ENCODE assay signal across 28 cellular contexts in the genomic region with DNA sequence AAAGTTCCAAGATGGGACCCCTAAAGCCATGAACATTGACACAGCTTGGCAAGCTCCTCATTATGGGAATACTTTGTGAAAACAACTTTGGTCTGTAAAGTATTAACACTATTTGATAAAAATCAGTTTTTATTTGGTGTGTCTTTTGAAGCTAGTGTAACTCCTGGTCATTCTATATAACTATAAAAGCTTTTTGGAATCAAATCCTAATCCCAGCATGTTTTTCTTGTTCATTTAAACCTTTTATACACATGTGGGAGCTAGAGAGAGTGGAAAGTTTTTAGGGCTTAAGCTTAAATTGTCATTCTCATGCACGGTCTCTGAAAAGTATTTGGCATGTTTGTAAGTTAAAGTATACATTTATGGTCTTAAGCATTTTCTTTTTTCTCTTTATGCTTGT.
"Had no signal": no experiment of that assay in that cellular context is flagged by ENCODE, and none has a peak within 500 bp of the region (broad histone marks: within the 10 kb centered on the region; RNA-seq: fewer than 3 reads in every experiment).

No MANE protein-coding gene starts in this region.

- H3K4me1 Mint-ChIP-seq: stimulated activated effector memory CD8-positive, alpha-beta T cell treated with anti-CD3 and anti-CD28 coated beads, Interleukin-12 subunit alpha, Interleukin-12 subunit beta, amount 100 ng/mL, for 72 hours; stimulated activated memory B cell treated with anti-CD40 and anti-IgM and Interleukin-4, amounts not matched to agents 10 μg/mL and 1 μg/mL and 100 μg/mL, for 72 hours; stimulated activated naive B cell treated with anti-CD40 and anti-IgM and Interleukin-4, amounts not matched to agents 10 μg/mL and 1 μg/mL and 100 μg/mL, for 72 hours; stimulated activated naive CD8-positive, alpha-beta T cell treated with anti-CD3 and anti-CD28 coated beads, Interleukin-15, amount 100 ng/mL, for 72 hours had no signal

- H3K27me3 ChIP-seq: stomach, suprapubic skin, testis, thyroid gland, tibial artery, tibial nerve, transverse colon, upper lobe of left lung, upper lobe of right lung, uterus, vagina had no signal

- H3K36me3 ChIP-seq: stomach, suprapubic skin, thoracic aorta, thyroid gland, tibial artery, tibial nerve, transverse colon, upper lobe of left lung, upper lobe of right lung, uterus, vagina had no signal

- H3K4me1 ChIP-seq: stomach, suprapubic skin, testis, tibial nerve, transverse colon, upper lobe of left lung, upper lobe of right lung, uterus, vagina had no signal

- H3K27ac ChIP-seq: stomach, suprapubic skin, testis, thoracic aorta, thyroid gland, tibial artery, tibial nerve, transverse colon, upper lobe of left lung, upper lobe of right lung, uterus, vagina had no signal

- H3K4me3 Mint-ChIP-seq: stimulated activated effector memory CD8-positive, alpha-beta T cell treated with anti-CD3 and anti-CD28 coated beads, Interleukin-12 subunit alpha, Interleukin-12 subunit beta, amount 100 ng/mL, for 72 hours; stimulated activated memory B cell treated with anti-CD40 and anti-IgM and Interleukin-4, amounts not matched to agents 10 μg/mL and 1 μg/mL and 100 μg/mL, for 72 hours; stimulated activated naive B cell treated with anti-CD40 and anti-IgM and Interleukin-4, amounts not matched to agents 10 μg/mL and 1 μg/mL and 100 μg/mL, for 72 hours; stimulated activated naive CD8-positive, alpha-beta T cell treated with anti-CD3 and anti-CD28 coated beads, Interleukin-15, amount 100 ng/mL, for 72 hours; stimulated activated naive CD8-positive, alpha-beta T cell treated with anti-CD3 and anti-CD28 coated beads, Interleukin-15, Interleukin-2, amounts not matched to agents 100 ng/mL and 50 ng/mL, for 24 hours; type B pancreatic cell had no signal

- ATAC-seq: stimulated activated effector memory CD8-positive, alpha-beta T cell treated with anti-CD3 and anti-CD28 coated beads, Interleukin-12 subunit alpha, Interleukin-12 subunit beta, amount 100 ng/mL, for 72 hours; stimulated activated memory B cell treated with anti-CD40 and anti-IgM and Interleukin-4, amounts not matched to agents 10 μg/mL and 1 μg/mL and 100 μg/mL, for 72 hours; stimulated activated naive B cell treated with anti-CD40 and anti-IgM and Interleukin-4, amounts not matched to agents 10 μg/mL and 1 μg/mL and 100 μg/mL, for 72 hours; stimulated activated naive CD8-positive, alpha-beta T cell treated with anti-CD3 and anti-CD28 coated beads, Interleukin-15, amount 100 ng/mL, for 72 hours; stimulated activated naive CD8-positive, alpha-beta T cell treated with anti-CD3 and anti-CD28 coated beads, Interleukin-15, Interleukin-2, amounts not matched to agents 100 U/mL and 50 U/mL, for 24 hours; upper lobe of right lung had no signal

- H3K9me3 ChIP-seq: stomach, suprapubic skin, testis, thoracic aorta, thyroid gland, tibial artery, tibial nerve, transverse colon, upper lobe of left lung, upper lobe of right lung, uterus, vagina had no signal

- H3K4me3 ChIP-seq: stomach, suprapubic skin, testis, thoracic aorta, thyroid gland, tibial artery, tibial nerve, transverse colon, upper lobe of left lung, upper lobe of right lung, uterus, vagina had no signal

- DNase-seq: stimulated activated CD4-positive, alpha-beta T cell treated with anti-CD3 and anti-CD28 coated beads, Interleukin-2, amount 100 ng/mL, for 48 hours; stimulated activated CD4-positive, alpha-beta T cell treated with anti-CD3 and anti-CD28 coated beads, Interleukin-4, amount 100 ng/mL, for 1 hour; stimulated activated CD4-positive, alpha-beta T cell treated with anti-CD3 and anti-CD28 coated beads, Interleukin-4, amount 100 ng/mL, for 24 hours; stimulated activated CD4-positive, alpha-beta T cell treated with anti-CD3 and anti-CD28 coated beads, Interleukin-4, amount 100 ng/mL, for 4 hours; stimulated activated CD8-positive, alpha-beta memory T cell treated with anti-CD3 and anti-CD28 coated beads, Interleukin-4, amount 100 ng/mL, for 48 hours; stimulated activated naive B cell treated with anti-CD40 and anti-IgM and Interleukin-4, amounts not matched to agents 10 μg/mL and 1 μg/mL and 100 μg/mL, for 72 hours; stimulated activated naive CD4-positive, alpha-beta T cell; stimulated activated naive CD4-positive, alpha-beta T cell treated with Interleukin-2 at 50 U/mL for 16 hours; stimulated activated naive CD8-positive, alpha-beta T cell treated with anti-CD3 and anti-CD28 coated beads, Interleukin-15, amount 100 ng/mL, for 72 hours; stimulated activated naive CD8-positive, alpha-beta T cell treated with anti-CD3 and anti-CD28 coated beads, Interleukin-15, Interleukin-2, amounts not matched to agents 100 U/mL and 50 U/mL, for 24 hours; stomach; substantia nigra; testis; thyroid gland; tibial artery; transverse colon; trophoblast cell; upper lobe of left lung; upper lobe of right lung; uterus had no signal

- H3K27ac Mint-ChIP-seq: stimulated activated effector memory CD8-positive, alpha-beta T cell treated with anti-CD3 and anti-CD28 coated beads, Interleukin-12 subunit alpha, Interleukin-12 subunit beta, amount 100 ng/mL, for 72 hours; stimulated activated memory B cell treated with anti-CD40 and anti-IgM and Interleukin-4, amounts not matched to agents 10 μg/mL and 1 μg/mL and 100 μg/mL, for 72 hours; stimulated activated naive B cell treated with anti-CD40 and anti-IgM and Interleukin-4, amounts not matched to agents 10 μg/mL and 1 μg/mL and 100 μg/mL, for 72 hours; stimulated activated naive CD8-positive, alpha-beta T cell treated with anti-CD3 and anti-CD28 coated beads, Interleukin-15, amount 100 ng/mL, for 72 hours; stimulated activated naive CD8-positive, alpha-beta T cell treated with anti-CD3 and anti-CD28 coated beads, Interleukin-15, Interleukin-2, amounts not matched to agents 100 ng/mL and 50 ng/mL, for 24 hours; type B pancreatic cell had no signal

- H3K27me3 Mint-ChIP-seq: stimulated activated memory B cell treated with anti-CD40 and anti-IgM and Interleukin-4, amounts not matched to agents 10 μg/mL and 1 μg/mL and 100 μg/mL, for 72 hours; stimulated activated naive B cell treated with anti-CD40 and anti-IgM and Interleukin-4, amounts not matched to agents 10 μg/mL and 1 μg/mL and 100 μg/mL, for 72 hours; stimulated activated naive CD8-positive, alpha-beta T cell treated with anti-CD3 and anti-CD28 coated beads, Interleukin-15, amount 100 ng/mL, for 72 hours; stimulated activated naive CD8-positive, alpha-beta T cell treated with anti-CD3 and anti-CD28 coated beads, Interleukin-15, Interleukin-2, amounts not matched to agents 100 ng/mL and 50 ng/mL, for 24 hours; type B pancreatic cell had no signal

- H3K9me3 Mint-ChIP-seq: stimulated activated naive CD8-positive, alpha-beta T cell treated with anti-CD3 and anti-CD28 coated beads, Interleukin-15, amount 100 ng/mL, for 72 hours had no signal

- H3K36me3 Mint-ChIP-seq: stimulated activated effector memory CD8-positive, alpha-beta T cell treated with anti-CD3 and anti-CD28 coated beads, Interleukin-12 subunit alpha, Interleukin-12 subunit beta, amount 100 ng/mL, for 72 hours; stimulated activated memory B cell treated with anti-CD40 and anti-IgM and Interleukin-4, amounts not matched to agents 10 μg/mL and 1 μg/mL and 100 μg/mL, for 72 hours; stimulated activated naive B cell treated with anti-CD40 and anti-IgM and Interleukin-4, amounts not matched to agents 10 μg/mL and 1 μg/mL and 100 μg/mL, for 72 hours; type B pancreatic cell had no signal
